In genomic region chr16:27108826-27109665, GRCh38 we compare ENCODE assay signal across 8 cellular contexts. TPM values are rescaled to one million over a fixed set of nuclear protein-coding genes. Genes with fewer than 3 reads are reported as not detected.
DNase-seq lines count a peak whose midpoint lies in the region; ATAC-seq and TF ChIP-seq lines count a peak whose summit lies in the region.

No MANE protein-coding gene starts in this region.

- no peak overlapping the region for H3K27ac Mint-ChIP-seq in activated naive CD8-positive, alpha-beta T cell
- H3K27ac Mint-ChIP-seq in memory B cell = peak overlapping the region; percentile 11

- H3K4me1 Mint-ChIP-seq in activated naive CD8-positive, alpha-beta T cell (ENCODE audit: low read depth) = peaks cover 2% of the 10 kb centered on the region
- peaks cover 27% of the 10 kb centered on the region for H3K4me1 Mint-ChIP-seq in memory B cell

- TF ChIP-seq POLR2A in heart left ventricle (IDR thresholded peaks at IDR 0.05) = no peak

- TF ChIP-seq CTCF in heart left ventricle (IDR thresholded peaks at IDR 0.05) = no peak
- TF ChIP-seq CTCF in upper lobe of right lung (IDR thresholded peaks at IDR 0.05) = no peak

- DNase-seq in heart left ventricle (no peak), Right ventricle myocardium superior (no peak), memory B cell (ENCODE audit: low spot score in 2 of 2) (no peak), upper lobe of right lung (no peak), head of caudate nucleus (no peak), NOMO-1 (lab: John Stamatoyannopoulos, UW; ENCODE audit: unreplicated experiment in 2 of 2) (no peak)

- no peaks in the 10 kb centered on the region for H3K9me3 ChIP-seq in heart left ventricle
- H3K9me3 ChIP-seq in upper lobe of right lung = no peaks in the 10 kb centered on the region

- H3K4me3 Mint-ChIP-seq in activated naive CD8-positive, alpha-beta T cell = peak overlapping the region; percentile 53
- H3K4me3 Mint-ChIP-seq in memory B cell = peak overlapping the region; percentile 77

- no peaks in the 10 kb centered on the region for H3K36me3 Mint-ChIP-seq in activated naive CD8-positive, alpha-beta T cell
- H3K36me3 Mint-ChIP-seq in memory B cell = no peaks in the 10 kb centered on the region

- intact Hi-C loops in heart left ventricle (cut with DNase I) = loop anchor here in 7 of 10 donors (2.0 to 10.0 kb wide), 5 partner anchors 1267 to 1834 kb away; no protein-coding TSS in a partner anchor
- intact Hi-C loops in Right ventricle myocardium superior (cut with DNase I) = no loop called here
- intact Hi-C loops in upper lobe of right lung (cut with DNase I) = no loop called here
- intact Hi-C loops in head of caudate nucleus (cut with DNase I) = loop anchor here (10.0 kb wide), 1 partner anchor 1274 kb away; no protein-coding TSS in a partner anchor

- 66 to 68% (median 67%) methylated on average over 17 of the region's 17 CpGs for whole genome bisulfite sequencing in heart left ventricle, 4 donors

- H3K27me3 Mint-ChIP-seq in activated naive CD8-positive, alpha-beta T cell = no peaks in the 10 kb centered on the region
- no peaks in the 10 kb centered on the region for H3K27me3 Mint-ChIP-seq in memory B cell

- H3K4me3 ChIP-seq in heart left ventricle = peak overlapping the region in 10 of 12 donors; percentile 20 to 51 (median 38)
- peak overlapping the region; percentile 14 for H3K4me3 ChIP-seq in upper lobe of right lung

- no peaks in the 10 kb centered on the region for H3K9me3 Mint-ChIP-seq in activated naive CD8-positive, alpha-beta T cell (ENCODE audit: low read depth)
- no peaks in the 10 kb centered on the region for H3K9me3 Mint-ChIP-seq in memory B cell

- ATAC-seq in heart left ventricle (no peak), Right ventricle myocardium superior (ENCODE audit: poor library complexity) (no peak), memory B cell (ENCODE audit: low read depth) (no peak), upper lobe of right lung (no peak), HG02623 (IDR thresholded peaks at IDR 0.05; ENCODE audit: unreplicated experiment) (no peak)

- peaks cover 0 to 16% (median 0%) of the 10 kb centered on the region in 9 donors for H3K27me3 ChIP-seq in heart left ventricle
- H3K27me3 ChIP-seq in upper lobe of right lung = no peaks in the 10 kb centered on the region

- H3K36me3 ChIP-seq in heart left ventricle = no peaks in the 10 kb centered on the region
- H3K36me3 ChIP-seq in upper lobe of right lung = no peaks in the 10 kb centered on the region

- H3K4me1 ChIP-seq in heart left ventricle (peaks cover 0 to 13% (median 7%) of the 10 kb centered on the region in 12 donors), upper lobe of right lung (peaks cover 3% of the 10 kb centered on the region)

- H3K27ac ChIP-seq in heart left ventricle (peak overlapping the region in 6 of 12 donors; percentile 30 to 67 (median 55)), upper lobe of right lung (no peak overlapping the region)

RNA-seq across cellular contexts. Expression of gene C16orf82, which starts 42.3 kb away (rescaled TPM):
- total RNA-seq in heart left ventricle (not detected), Right ventricle myocardium superior (not detected), upper lobe of right lung (not detected)
- not detected for polyA plus RNA-seq in heart left ventricle

Comparison
In these comparisons a context has a peak if more than half of its experiments do, and no peak if none do; other contexts are left out.
1. intact Hi-C loops: an anchor here in heart left ventricle (2.0 to 10.0 kb wide) and head of caudate nucleus (10.0 kb wide); none called in Right ventricle myocardium superior and upper lobe of right lung.